Comparison of ENCODE assay signal across 33 cellular contexts in genomic region chr9:35401011-35401410, GRCh38.
"Had no signal": no experiment of that assay in that cellular context is flagged by ENCODE, and none has a peak within 500 bp of the region (broad histone marks: within the 10 kb centered on the region; RNA-seq: fewer than 3 reads in every experiment).

No MANE protein-coding gene starts in this region.

- H3K4me3 ChIP-seq: adrenal gland, PC-9 had no signal

- H3K27ac ChIP-seq: adrenal gland, KMS-11, PC-9, RWPE1, VCaP had no signal

- H3K4me1 ChIP-seq: adrenal gland had no signal

- H3K4me1 Mint-ChIP-seq: activated B cell treated with CpG ODN at 0.5 μM for 24 hours, brain, T-cell had no signal

- ATAC-seq: activated naive CD4-positive, alpha-beta T cell treated with anti-CD3 and anti-CD28 coated beads, Interleukin-2, amount 50 U/mL, for 72 hours; activated T-cell treated with anti-CD3 and anti-CD28 coated beads, Interleukin-2, amount 50 U/mL, for 4 hours; Right ventricle myocardium inferior; SK-N-SH treated with all-trans-retinoic acid at 6 μM for 48 hours; T-cell had no signal

- H3K9me3 Mint-ChIP-seq: activated B cell treated with CpG ODN at 0.5 μM for 24 hours; activated CD4-positive, alpha-beta memory T cell treated with anti-CD3 and anti-CD28 coated beads for 36 hours; activated naive CD4-positive, alpha-beta T cell treated with anti-CD3 and anti-CD28 coated beads for 36 hours; activated naive CD4-positive, alpha-beta T cell treated with anti-CD3 and anti-CD28 coated beads, Interleukin-2, amount 50 U/mL, for 72 hours; activated T-cell treated with anti-CD3 and anti-CD28 coated beads, Interleukin-2, amount 50 U/mL, for 4 hours; activated T-helper 1 cell treated with anti-CD3 and anti-CD28 coated beads, Interleukin-12 subunit alpha, Interleukin-12 subunit beta, Interleukin-2, Interleukin-4 antibody, amounts not matched to agents 30 ng/mL and 10 ng/mL and 1 ng/mL, durations not matched to agents 14 hours and 24 hours and 36 hours; brain; T-cell had no signal

- H3K9me3 ChIP-seq: adrenal gland had no signal

- H3K27ac Mint-ChIP-seq: activated B cell treated with CpG ODN at 0.5 μM for 24 hours; activated CD4-positive, alpha-beta memory T cell treated with anti-CD3 and anti-CD28 coated beads for 36 hours; activated naive CD4-positive, alpha-beta T cell treated with anti-CD3 and anti-CD28 coated beads for 36 hours; activated T-helper 1 cell treated with anti-CD3 and anti-CD28 coated beads, Interleukin-12 subunit alpha, Interleukin-12 subunit beta, Interleukin-2, Interleukin-4 antibody, amounts not matched to agents 30 ng/mL and 10 ng/mL and 1 ng/mL, durations not matched to agents 14 hours and 24 hours and 36 hours; T-cell had no signal

- H3K4me3 Mint-ChIP-seq: activated B cell treated with CpG ODN at 0.5 μM for 24 hours; activated CD4-positive, alpha-beta memory T cell treated with anti-CD3 and anti-CD28 coated beads for 36 hours; activated naive CD4-positive, alpha-beta T cell treated with anti-CD3 and anti-CD28 coated beads for 36 hours; activated T-cell treated with anti-CD3 and anti-CD28 coated beads, Interleukin-2, amount 50 U/mL, for 4 hours; activated T-helper 1 cell treated with anti-CD3 and anti-CD28 coated beads, Interleukin-12 subunit alpha, Interleukin-12 subunit beta, Interleukin-2, Interleukin-4 antibody, amounts not matched to agents 30 ng/mL and 10 ng/mL and 1 ng/mL, durations not matched to agents 14 hours and 24 hours and 36 hours; brain; T-cell had no signal

- H3K36me3 Mint-ChIP-seq: activated CD4-positive, alpha-beta memory T cell treated with anti-CD3 and anti-CD28 coated beads for 36 hours; activated naive CD4-positive, alpha-beta T cell treated with anti-CD3 and anti-CD28 coated beads, Interleukin-2, amount 50 U/mL, for 72 hours; T-cell had no signal

- H3K27me3 ChIP-seq: adrenal gland had no signal

- H3K27me3 Mint-ChIP-seq: brain had no signal

- DNase-seq: activated B cell treated with CpG ODN at 0.5 μM for 24 hours; activated CD4-positive, alpha-beta memory T cell treated with anti-CD3 and anti-CD28 coated beads for 36 hours; activated CD4-positive, alpha-beta T cell treated with anti-CD3 and anti-CD28 coated beads for 4 hours; activated CD4-positive, alpha-beta T cell treated with anti-CD3 and anti-CD28 coated beads, Interleukin-2, amount 50 U/mL, for 1 hour; activated CD4-positive, CD25-positive, alpha-beta regulatory T cell treated with anti-CD3 and anti-CD28 coated beads, Interleukin-2, amount 50 U/mL, for 72 hours; activated gamma-delta T cell treated with Interleukin-2 at 50 U/mL for 16 hours; activated naive CD4-positive, alpha-beta T cell treated with anti-CD3 and anti-CD28 coated beads for 36 hours; activated T-cell treated with anti-CD3 and anti-CD28 coated beads for 4 hours; activated T-cell treated with anti-CD3 and anti-CD28 coated beads, Interleukin-2, amount 50 U/mL, for 4 hours; adrenal gland; central memory CD4-positive, alpha-beta T cell; NCI-H1092 treated with DMSO at 0.1 percent for 48 hours; NCI-H1417; NCI-H146; NCI-H187 treated with DMSO at 0.1 percent for 48 hours; NCI-H2081; NCI-H345; NCI-H524 treated with DMSO at 0.1 percent for 48 hours; NCI-H748 treated with DMSO at 0.1 percent for 48 hours; NK-92 treated with Interleukin-12 subunit alpha and Interleukin-12 subunit beta, amount 100 ng/mL, for 24 hours; PC-9; SIG-M5; T-cell; T-helper 2 cell; T-helper 9 cell had no signal
